ENCODE assay signal across 16 cellular contexts in the genomic region with DNA sequence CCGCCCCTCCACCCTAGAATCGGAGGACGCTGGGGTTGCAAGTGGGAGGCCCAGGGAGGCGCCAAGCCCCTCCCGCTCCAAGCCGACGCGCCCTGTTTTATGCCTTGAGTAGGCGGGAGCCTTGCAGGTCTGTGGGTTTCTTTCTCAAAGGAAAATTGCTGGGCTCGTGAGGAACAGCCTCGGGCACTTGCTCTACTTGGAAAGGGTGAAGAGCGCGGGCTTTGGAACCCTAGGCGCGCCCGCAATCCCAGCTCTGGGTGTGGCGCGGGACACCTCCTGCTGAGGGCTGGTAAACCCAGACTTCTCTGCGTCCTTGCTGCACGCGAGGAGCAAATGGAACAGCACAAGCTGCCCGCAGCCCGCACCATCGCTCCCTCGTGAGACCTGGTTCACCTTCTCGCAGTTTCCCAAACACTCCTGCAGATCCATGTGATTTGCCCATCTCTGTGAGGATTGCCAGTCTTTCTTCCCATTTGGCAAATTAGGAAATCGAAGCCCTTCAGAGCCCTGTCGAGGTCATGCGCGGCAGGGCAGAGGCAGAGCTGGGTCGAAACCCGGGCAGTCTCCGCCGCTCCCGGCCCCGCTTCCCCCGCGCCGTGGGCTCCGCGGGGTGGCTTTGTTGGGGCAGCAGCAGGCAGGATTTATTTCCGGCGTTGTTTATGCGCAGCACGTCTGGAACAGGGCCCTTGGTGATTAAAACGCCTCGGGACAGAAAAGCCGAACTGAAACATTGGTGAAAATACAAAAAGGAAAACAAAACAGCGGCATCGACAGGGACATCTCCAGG.
DNase-seq lines count a peak whose midpoint lies in the region; ATAC-seq and TF ChIP-seq lines count a peak whose summit lies in the region.
"Had no signal": no experiment of that assay in that cellular context is flagged by ENCODE, and none has a peak within 500 bp of the region (broad histone marks: within the 10 kb centered on the region; RNA-seq: fewer than 3 reads in every experiment).

No MANE protein-coding gene starts in this region.

- H2BK15ac ChIP-seq in neuronal stem cell (ENCODE audit: low read length) = no peak overlapping the region
- H2BK15ac ChIP-seq in mesenchymal stem cell (ENCODE audit: low read depth, poor library complexity, severe bottlenecking) = no peak overlapping the region

- H3K4ac ChIP-seq in neuronal stem cell (ENCODE audit: low read length) = no peak overlapping the region
- H3K4ac ChIP-seq in mesenchymal stem cell (ENCODE audit: low read depth in 1 of 2, low read length in 2 of 2) = no peak overlapping the region

- H3K4me3 ChIP-seq in H7 (ENCODE audit: insufficient read depth, low read depth, low read length) = peak overlapping the region; percentile 34
- no peak overlapping the region for H3K4me3 ChIP-seq in epithelial cell of esophagus (ENCODE audit: low read length)
- H3K4me3 ChIP-seq in neuronal stem cell (ENCODE audit: low read length in 2 of 2) = peak overlapping the region in 1 of 2 donors; percentile 42
- H3K4me3 ChIP-seq in mesenchymal stem cell (ENCODE audit: insufficient read depth in 1 of 2, low read depth in 1 of 2, low read length in 2 of 2) = no peak overlapping the region
- H3K4me3 ChIP-seq: gastroesophageal sphincter, left lung, Peyer's patch had no signal

- H3K27me3 ChIP-seq in H7 (ENCODE audit: control insufficient read depth, insufficient read depth, low read length) (peaks cover 19% of the 10 kb centered on the region), neuronal stem cell (ENCODE audit: control insufficient read depth in 3 of 3, insufficient read depth in 3 of 3, low read depth in 1 of 3, low read length in 3 of 3) (peaks cover 0 to 47% (median 4%) of the 10 kb centered on the region in 3 experiments), mesenchymal stem cell (ENCODE audit: control insufficient read depth in 1 of 2, insufficient read depth in 1 of 2, low read length in 2 of 2) (peaks cover 20 to 53% of the 10 kb centered on the region in 2 experiments)

- peak overlapping the region; percentile 78 for H3K4me2 ChIP-seq in neuronal stem cell (ENCODE audit: insufficient read depth, low read length, poor library complexity, severe bottlenecking)
- H3K4me2 ChIP-seq in mesenchymal stem cell (ENCODE audit: low read length, poor library complexity, severe bottlenecking) = no peak overlapping the region

- H3K79me1 ChIP-seq in neuronal stem cell (ENCODE audit: low read depth, low read length) (no peaks in the 10 kb centered on the region), mesenchymal stem cell (replicated peaks; ENCODE audit: low read length, poor library complexity, severe bottlenecking) (no peaks in the 10 kb centered on the region)

- peaks cover 5 to 24% of the 10 kb centered on the region in 2 donors for H3K4me1 ChIP-seq in neuronal stem cell (ENCODE audit: control insufficient read depth in 2 of 2, insufficient read depth in 1 of 2, low read depth in 1 of 2, low read length in 2 of 2)
- no peaks in the 10 kb centered on the region for H3K4me1 ChIP-seq in mesenchymal stem cell (ENCODE audit: control insufficient read depth, insufficient read depth, low read depth, low read length)
- H3K4me1 ChIP-seq: left lung, Peyer's patch had no signal

- no CpG with 5 or more reads among the region's 50 CpGs for WGBS in neuronal stem cell (ENCODE audit: extremely low coverage in 2 of 2, insufficient read length in 2 of 2, insufficient replicate concordance in 1 of 2), 2 donors
- WGBS in mesenchymal stem cell = 21% methylated on average over 50 of the region's 50 CpGs

- no peak overlapping the region for H4K8ac ChIP-seq in neuronal stem cell (ENCODE audit: low read depth, low read length)
- no peak overlapping the region for H4K8ac ChIP-seq in mesenchymal stem cell (ENCODE audit: low read length)

- ATAC-seq in GM19328 (IDR thresholded peaks at IDR 0.05; ENCODE audit: unreplicated experiment) = no peak
- ATAC-seq: activated CD4-positive, alpha-beta T cell treated with anti-CD3 and anti-CD28 coated beads for 36 hours; gastroesophageal sphincter; left lung; natural killer cell; stimulated activated naive CD8-positive, alpha-beta T cell treated with anti-CD3 and anti-CD28 coated beads, Interleukin-15, amount 100 ng/mL, for 72 hours had no signal

- H3K36me3 ChIP-seq in H7 (replicated peaks; ENCODE audit: control insufficient read depth, insufficient read depth, low read length) (no peaks in the 10 kb centered on the region), neuronal stem cell (replicated peaks in 1 of 2; ENCODE audit: control insufficient read depth in 2 of 2, insufficient read depth in 2 of 2, low read length in 2 of 2) (no peaks in the 10 kb centered on the region), mesenchymal stem cell (ENCODE audit: control insufficient read depth in 1 of 2, insufficient read depth in 2 of 2, low read depth in 1 of 2, low read length in 2 of 2) (no peaks in the 10 kb centered on the region)
- H3K36me3 ChIP-seq: gastroesophageal sphincter, left lung, Peyer's patch had no signal

- peak overlapping the region; percentile 22 for H3K14ac ChIP-seq in neuronal stem cell (ENCODE audit: low read length)
- no peak overlapping the region for H3K14ac ChIP-seq in mesenchymal stem cell (ENCODE audit: low read length in 2 of 2)

- H3K9ac ChIP-seq in neuronal stem cell (ENCODE audit: low read depth, low read length, poor library complexity) (no peak overlapping the region), mesenchymal stem cell (ENCODE audit: low read length) (no peak overlapping the region)

- no peak overlapping the region for H2AK5ac ChIP-seq in neuronal stem cell (ENCODE audit: low read depth, low read length)
- no peak overlapping the region for H2AK5ac ChIP-seq in mesenchymal stem cell (ENCODE audit: low read length, severe bottlenecking)

- peak overlapping the region; percentile 65 for H2BK12ac ChIP-seq in neuronal stem cell (ENCODE audit: low read length)
- no peak overlapping the region for H2BK12ac ChIP-seq in mesenchymal stem cell (ENCODE audit: low read length in 2 of 2)

- H3K27ac ChIP-seq in neuronal stem cell (replicated peaks; ENCODE audit: low read length) = no peak overlapping the region
- H3K27ac ChIP-seq in mesenchymal stem cell (ENCODE audit: low read length, poor library complexity, severe bottlenecking) = no peak overlapping the region
- H3K27ac ChIP-seq: C4-2B, gastroesophageal sphincter, left lung, Peyer's patch had no signal

- no peak for TF ChIP-seq CTCF in epithelial cell of esophagus (IDR thresholded peaks at IDR 0.05; ENCODE audit: insufficient read depth, low read depth, low read length, missing control alignments)

- H2BK5ac ChIP-seq in neuronal stem cell (ENCODE audit: low read length) (no peak overlapping the region), mesenchymal stem cell (ENCODE audit: low read depth, low read length, poor library complexity, severe bottlenecking) (no peak overlapping the region)

- H3K18ac ChIP-seq in neuronal stem cell (ENCODE audit: low read length) = peak overlapping the region; percentile 55
- H3K18ac ChIP-seq in mesenchymal stem cell (ENCODE audit: low read depth in 1 of 2, low read length in 2 of 2) = no peak overlapping the region

- H3K9me3 ChIP-seq in neuronal stem cell (replicated peaks in 1 of 2; ENCODE audit: control insufficient read depth in 2 of 2, insufficient read depth in 1 of 2, low read depth in 1 of 2, low read length in 2 of 2) (no peaks in the 10 kb centered on the region), mesenchymal stem cell (ENCODE audit: control insufficient read depth, low read length) (no peaks in the 10 kb centered on the region)
- H3K9me3 ChIP-seq: Peyer's patch had no signal

- H2BK120ac ChIP-seq in neuronal stem cell (ENCODE audit: low read depth, low read length) (no peak overlapping the region), mesenchymal stem cell (ENCODE audit: low read depth, low read length) (no peak overlapping the region)

- H3K23ac ChIP-seq in neuronal stem cell (ENCODE audit: low read depth, low read length, poor library complexity) (no peak overlapping the region), mesenchymal stem cell (ENCODE audit: low read length in 2 of 2) (no peak overlapping the region)

- DNase-seq in H7 (peak; percentile 70), NCI-H345 treated with DMSO at 0.1 percent for 48 hours (lab: John Stamatoyannopoulos, UW; ENCODE audit: unreplicated experiment) (peak; percentile 27), epithelial cell of esophagus (ENCODE audit: low read depth) (peak; percentile 12), neuronal stem cell (ENCODE audit: low spot score) (no peak), mesenchymal stem cell (no peak)
- no peak for DNase-seq in stimulated activated CD4-positive, alpha-beta T cell treated with anti-CD3 and anti-CD28 coated beads, Interleukin-4, amount 100 ng/mL, for 4 hours
- DNase-seq: activated CD4-positive, alpha-beta T cell treated with anti-CD3 and anti-CD28 coated beads for 36 hours; aorta; left lung; natural killer cell; NCI-H510A; Peyer's patch; stimulated activated naive CD8-positive, alpha-beta T cell treated with anti-CD3 and anti-CD28 coated beads, Interleukin-15, amount 100 ng/mL, for 72 hours had no signal

- peak overlapping the region; percentile 27 for H2AFZ ChIP-seq in neuronal stem cell (ENCODE audit: low read length)
- no peak overlapping the region for H2AFZ ChIP-seq in mesenchymal stem cell (ENCODE audit: low read depth, low read length)

- H4K91ac ChIP-seq in neuronal stem cell (ENCODE audit: low read depth, low read length, poor library complexity) (no peak overlapping the region), mesenchymal stem cell (ENCODE audit: low read length) (no peak overlapping the region)

Comparison
In these comparisons a context has a peak if more than half of its experiments do, and no peak if none do; other contexts are left out.
1. DNase-seq: peak in H7 (single experiment), NCI-H345 treated with DMSO at 0.1 percent for 48 hours (single experiment) and epithelial cell of esophagus (single experiment); none in neuronal stem cell (single experiment), stimulated activated CD4-positive, alpha-beta T cell treated with anti-CD3 and anti-CD28 coated beads, Interleukin-4, amount 100 ng/mL, for 4 hours (0 of 2) and mesenchymal stem cell (single experiment).